In the genomic region with DNA sequence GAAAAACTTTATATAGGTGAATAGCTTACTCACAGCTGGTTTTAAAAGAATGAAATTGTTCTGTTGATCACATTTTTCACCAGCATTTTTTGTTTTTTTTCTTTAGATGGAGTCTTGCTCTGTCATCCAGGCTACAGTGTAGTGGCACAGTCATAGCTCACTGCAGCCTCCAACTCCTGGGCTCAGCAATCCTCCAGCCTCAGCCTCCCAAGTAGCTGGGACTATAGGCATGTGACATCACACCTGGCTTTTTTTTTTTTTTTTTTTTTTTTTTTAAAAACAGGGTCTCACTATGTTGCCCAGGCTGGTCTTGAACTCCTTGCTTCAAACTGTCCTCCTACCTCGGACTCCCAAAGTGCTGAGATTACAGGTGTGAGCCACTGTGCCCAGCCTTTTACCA, we compare ENCODE assay signal across 35 cellular contexts. TPM values are rescaled to one million over a fixed set of nuclear protein-coding genes. Genes with fewer than 3 reads are reported as not detected.
A peak's percentile ranks its signal among the peaks of the same experiment; 100 is the strongest.
DNase-seq lines count a peak whose midpoint lies in the region; ATAC-seq and TF ChIP-seq lines count a peak whose summit lies in the region.
"Had no signal": no experiment of that assay in that cellular context is flagged by ENCODE, and none has a peak within 500 bp of the region (broad histone marks: within the 10 kb centered on the region; RNA-seq: fewer than 3 reads in every experiment).

No MANE protein-coding gene starts in this region.

- H3K9me3 Mint-ChIP-seq in activated naive CD4-positive, alpha-beta T cell treated with anti-CD3 and anti-CD28 coated beads, Interleukin-2, amount 10 ng/mL, durations not matched to agents 7 days and 5 days: no peaks in the 10 kb centered on the region
- H3K9me3 Mint-ChIP-seq in CD8-positive, alpha-beta memory T cell: no peaks in the 10 kb centered on the region
- H3K9me3 Mint-ChIP-seq in activated B cell treated with CpG ODN at 0.5 μM for 24 hours: no peaks in the 10 kb centered on the region
- no peaks in the 10 kb centered on the region for H3K9me3 Mint-ChIP-seq in naive thymus-derived CD8-positive, alpha-beta T cell
- H3K9me3 Mint-ChIP-seq: brain; H9; stimulated activated memory B cell treated with anti-CD40 and anti-IgM and Interleukin-4, amounts not matched to agents 10 μg/mL and 1 μg/mL and 100 μg/mL, for 72 hours had no signal

- ATAC-seq in activated B cell treated with CpG ODN at 0.5 μM for 24 hours (ENCODE audit: low read depth): no peak
- ATAC-seq in naive thymus-derived CD8-positive, alpha-beta T cell: no peak
- ATAC-seq: activated CD8-positive, alpha-beta memory T cell treated with anti-CD3 and anti-CD28 coated beads, Interleukin-2, amount 10 ng/mL, durations not matched to agents 7 days and 5 days; Panc1; SK-N-SH treated with all-trans-retinoic acid at 6 μM for 48 hours; stimulated activated memory B cell treated with anti-CD40 and anti-IgM and Interleukin-4, amounts not matched to agents 10 μg/mL and 1 μg/mL and 100 μg/mL, for 72 hours had no signal

- H3K9me3 ChIP-seq in CD8-positive, alpha-beta memory T cell (ENCODE audit: low read length): no peaks in the 10 kb centered on the region
- H3K9me3 ChIP-seq in colonic mucosa: no peaks in the 10 kb centered on the region
- H3K9me3 ChIP-seq in spleen: no peaks in the 10 kb centered on the region
- H3K9me3 ChIP-seq: Caco-2, esophagus muscularis mucosa, left ventricle myocardium inferior, transverse colon had no signal

- TF ChIP-seq CTCF in activated B cell treated with CpG ODN at 0.5 μM for 24 hours (IDR thresholded peaks at IDR 0.05) (no peak), colonic mucosa (IDR thresholded peaks at IDR 0.05) (no peak), spleen (IDR thresholded peaks at IDR 0.05 in 8 of 11, conservative IDR thresholded peaks at IDR 0.05 in 3 of 11) (no peak)

- no peaks in the 10 kb centered on the region for H3K27me3 Mint-ChIP-seq in activated naive CD4-positive, alpha-beta T cell treated with anti-CD3 and anti-CD28 coated beads, Interleukin-2, amount 10 ng/mL, durations not matched to agents 7 days and 5 days
- peaks cover 0 to 3% of the 10 kb centered on the region in 2 donors for H3K27me3 Mint-ChIP-seq in CD8-positive, alpha-beta memory T cell
- H3K27me3 Mint-ChIP-seq in activated B cell treated with CpG ODN at 0.5 μM for 24 hours: no peaks in the 10 kb centered on the region
- H3K27me3 Mint-ChIP-seq in naive thymus-derived CD8-positive, alpha-beta T cell: no peaks in the 10 kb centered on the region
- H3K27me3 Mint-ChIP-seq: activated CD8-positive, alpha-beta memory T cell treated with anti-CD3 and anti-CD28 coated beads, Interleukin-2, amount 10 ng/mL, durations not matched to agents 7 days and 5 days; stimulated activated memory B cell treated with anti-CD40 and anti-IgM and Interleukin-4, amounts not matched to agents 10 μg/mL and 1 μg/mL and 100 μg/mL, for 72 hours had no signal

- H3K4me3 Mint-ChIP-seq in activated naive CD4-positive, alpha-beta T cell treated with anti-CD3 and anti-CD28 coated beads, Interleukin-2, amount 10 ng/mL, durations not matched to agents 7 days and 5 days: no peak overlapping the region
- peak overlapping the region in 4 of 7 donors; percentile 73 to 97 (median 95) for H3K4me3 Mint-ChIP-seq in CD8-positive, alpha-beta memory T cell
- no peak overlapping the region for H3K4me3 Mint-ChIP-seq in activated B cell treated with CpG ODN at 0.5 μM for 24 hours
- H3K4me3 Mint-ChIP-seq in naive thymus-derived CD8-positive, alpha-beta T cell: peak overlapping the region in 7 of 10 donors; percentile 54 to 99 (median 96)
- H3K4me3 Mint-ChIP-seq: activated CD8-positive, alpha-beta memory T cell treated with anti-CD3 and anti-CD28 coated beads, Interleukin-2, amount 10 ng/mL, durations not matched to agents 7 days and 5 days; H9; stimulated activated memory B cell treated with anti-CD40 and anti-IgM and Interleukin-4, amounts not matched to agents 10 μg/mL and 1 μg/mL and 100 μg/mL, for 72 hours had no signal

- peaks cover 11% of the 10 kb centered on the region for H3K36me3 ChIP-seq in CD8-positive, alpha-beta memory T cell (ENCODE audit: insufficient read depth, low read length)
- H3K36me3 ChIP-seq in colonic mucosa: no peaks in the 10 kb centered on the region
- H3K36me3 ChIP-seq in spleen: peaks cover 0 to 46% (median 11%) of the 10 kb centered on the region in 6 donors
- H3K36me3 ChIP-seq: transverse colon had no signal

- peaks cover 60% of the 10 kb centered on the region for H3K36me3 Mint-ChIP-seq in activated naive CD4-positive, alpha-beta T cell treated with anti-CD3 and anti-CD28 coated beads, Interleukin-2, amount 10 ng/mL, durations not matched to agents 7 days and 5 days
- peaks cover 0 to 68% (median 19%) of the 10 kb centered on the region in 3 donors for H3K36me3 Mint-ChIP-seq in CD8-positive, alpha-beta memory T cell
- H3K36me3 Mint-ChIP-seq in activated B cell treated with CpG ODN at 0.5 μM for 24 hours (ENCODE audit: low read depth): peaks cover 53% of the 10 kb centered on the region
- peaks cover 8 to 58% (median 18%) of the 10 kb centered on the region in 3 donors for H3K36me3 Mint-ChIP-seq in naive thymus-derived CD8-positive, alpha-beta T cell

- intact Hi-C loops in activated B cell treated with CpG ODN at 0.5 μM for 24 hours (cut with micrococcal nuclease) (no loop called here), colonic mucosa (cut with DNase I) (no loop called here), spleen (cut with DNase I; ENCODE audit: low total_unique reads) (no loop called here)

- 95 to 100% (median 98%) methylated on average over 1 of the region's 1 CpG for WGBS in spleen, 5 donors

- TF ChIP-seq POLR2A in spleen (IDR thresholded peaks at IDR 0.05): no peak

- DNase-seq in activated naive CD4-positive, alpha-beta T cell treated with anti-CD3 and anti-CD28 coated beads, Interleukin-2, amount 10 ng/mL, durations not matched to agents 7 days and 5 days: no peak
- DNase-seq in activated naive CD4-positive, alpha-beta T cell treated with Interleukin-2 at 50 U/mL for 16 hours: no peak
- DNase-seq in CD8-positive, alpha-beta memory T cell: no peak
- DNase-seq in activated B cell treated with CpG ODN at 0.5 μM for 24 hours: no peak
- DNase-seq in naive thymus-derived CD8-positive, alpha-beta T cell: no peak
- no peak for DNase-seq in colonic mucosa
- no peak for DNase-seq in spleen
- DNase-seq: activated CD4-positive, CD25-positive, alpha-beta regulatory T cell treated with anti-CD3 and anti-CD28 coated beads, Interleukin-2, amount 50 U/mL, for 72 hours; activated CD8-positive, alpha-beta memory T cell treated with anti-CD3 and anti-CD28 coated beads, Interleukin-2, amount 10 ng/mL, durations not matched to agents 7 days and 5 days; amniotic stem cell; Caco-2; cerebellar nuclear complex; DMS53; foreskin fibroblast; H9; left ventricle myocardium inferior; NCI-H1436; NCI-H2081 treated with DMSO at 0.1 percent for 48 hours; NCI-H2227 treated with DMSO at 0.1 percent for 48 hours; NCI-H69; Right ventricle myocardium superior; stimulated activated CD4-positive, alpha-beta T cell treated with anti-CD3 and anti-CD28 coated beads, Interleukin-15, amount 100 ng/mL, for 24 hours; transverse colon had no signal

- POLR2A ChIA-PET in CD8-positive, alpha-beta memory T cell (lab: Charles Lee): interaction anchor here (0.6 kb wide), 2 partner anchors 27 to 48 kb away, joined by 3 to 6 read pairs; no protein-coding TSS in a partner anchor
- POLR2A ChIA-PET in activated B cell treated with CpG ODN at 0.5 μM for 24 hours (lab: Charles Lee): interaction anchor here (0.6 to 1.2 kb wide), 7 partner anchors 8 to 1009 kb away, joined by 3 to 9 read pairs (median 4); a partner anchor contains a TSS
- POLR2A ChIA-PET in naive thymus-derived CD8-positive, alpha-beta T cell (lab: Charles Lee): interaction anchor here (0.7 to 7.4 kb wide), 5 partner anchors 8 to 405 kb away, joined by 4 to 146 read pairs (median 4); no protein-coding TSS in a partner anchor

- no peak overlapping the region for H3K27ac ChIP-seq in CD8-positive, alpha-beta memory T cell (ENCODE audit: low read depth, low read length)
- H3K27ac ChIP-seq in colonic mucosa: no peak overlapping the region
- H3K27ac ChIP-seq in spleen: peak overlapping the region in 4 of 8 donors; percentile 1 to 99 (median 51)
- H3K27ac ChIP-seq: esophagus muscularis mucosa, left ventricle myocardium inferior, transverse colon had no signal

- no peak overlapping the region for H3K9ac ChIP-seq in colonic mucosa (ENCODE audit: low read depth in 2 of 2, low read length in 2 of 2)

- CTCF ChIA-PET in activated naive CD4-positive, alpha-beta T cell treated with anti-CD3 and anti-CD28 coated beads, Interleukin-2, amount 10 ng/mL, durations not matched to agents 7 days and 5 days (lab: Charles Lee): interaction anchor here (8.9 kb wide), 1 partner anchor 61 kb away, joined by 89 read pairs; no protein-coding TSS in a partner anchor
- CTCF ChIA-PET in CD8-positive, alpha-beta memory T cell (lab: Charles Lee): interaction anchor here (1.2 kb wide), 1 partner anchor 61 kb away, joined by 3 read pairs; no protein-coding TSS in a partner anchor
- CTCF ChIA-PET in activated B cell treated with CpG ODN at 0.5 μM for 24 hours (lab: Charles Lee): no interaction called here

- no peak overlapping the region for H3K4me3 ChIP-seq in CD8-positive, alpha-beta memory T cell (ENCODE audit: low read length)
- H3K4me3 ChIP-seq in colonic mucosa (no peak overlapping the region), spleen (no peak overlapping the region)
- H3K4me3 ChIP-seq: esophagus muscularis mucosa, left ventricle myocardium inferior, transverse colon had no signal

- peak overlapping the region; percentile 42 for H3K27ac Mint-ChIP-seq in activated naive CD4-positive, alpha-beta T cell treated with anti-CD3 and anti-CD28 coated beads, Interleukin-2, amount 10 ng/mL, durations not matched to agents 7 days and 5 days
- H3K27ac Mint-ChIP-seq in CD8-positive, alpha-beta memory T cell: peak overlapping the region in 7 of 8 donors; percentile 9 to 91 (median 73)
- H3K27ac Mint-ChIP-seq in activated B cell treated with CpG ODN at 0.5 μM for 24 hours: peak overlapping the region; percentile 89
- peak overlapping the region in 9 of 10 donors; percentile 55 to 95 (median 79) for H3K27ac Mint-ChIP-seq in naive thymus-derived CD8-positive, alpha-beta T cell
- H3K27ac Mint-ChIP-seq: H9 had no signal

- H3K27me3 ChIP-seq in CD8-positive, alpha-beta memory T cell (ENCODE audit: insufficient read depth, low read length, poor library complexity, severe bottlenecking): no peaks in the 10 kb centered on the region
- H3K27me3 ChIP-seq in colonic mucosa (no peaks in the 10 kb centered on the region), spleen (replicated peaks in 1 of 7) (no peaks in the 10 kb centered on the region)
- H3K27me3 ChIP-seq: esophagus muscularis mucosa, transverse colon had no signal

- H3K4me1 Mint-ChIP-seq in activated naive CD4-positive, alpha-beta T cell treated with anti-CD3 and anti-CD28 coated beads, Interleukin-2, amount 10 ng/mL, durations not matched to agents 7 days and 5 days: peaks cover 58% of the 10 kb centered on the region
- peaks cover 63 to 73% (median 64%) of the 10 kb centered on the region in 3 donors for H3K4me1 Mint-ChIP-seq in CD8-positive, alpha-beta memory T cell
- peaks cover 79% of the 10 kb centered on the region for H3K4me1 Mint-ChIP-seq in activated B cell treated with CpG ODN at 0.5 μM for 24 hours
- H3K4me1 Mint-ChIP-seq in naive thymus-derived CD8-positive, alpha-beta T cell: peaks cover 38 to 78% (median 74%) of the 10 kb centered on the region in 4 donors

- peaks cover 50% of the 10 kb centered on the region for H3K4me1 ChIP-seq in CD8-positive, alpha-beta memory T cell (ENCODE audit: insufficient read depth, low read length)
- no peaks in the 10 kb centered on the region for H3K4me1 ChIP-seq in colonic mucosa
- peaks cover 30 to 89% (median 51%) of the 10 kb centered on the region in 6 donors for H3K4me1 ChIP-seq in spleen

RNA-seq across cellular contexts. Expression of a gene that starts 3.6 kb away (rescaled TPM):
- 10 to 100 TPM; 73.3 to 77.4 TPM for total RNA-seq in CD8-positive, alpha-beta memory T cell
- 86.1 TPM for polyA plus RNA-seq in CD8-positive, alpha-beta memory T cell
- total RNA-seq in activated B cell treated with CpG ODN at 0.5 μM for 24 hours (118 and 121 TPM in 2 replicates), colonic mucosa (10 to 100 TPM; 10.1 to 20.9 TPM), spleen (100 to 1,000 TPM in 5 of 7 donors, 10 to 100 TPM in 2; 65.8 to 126 (median 110) TPM)
- total RNA-seq in naive thymus-derived CD8-positive, alpha-beta T cell: 100 to 1,000 TPM; 312 to 317 TPM
- 10 to 100 TPM; 35.9 to 98.8 (median 49.9) TPM for polyA plus RNA-seq in naive thymus-derived CD8-positive, alpha-beta T cell
- polyA plus RNA-seq in spleen: 10 to 100 TPM; 20.6 to 35.1 (median 20.9) TPM

RNA-seq across cellular contexts. Expression of a gene that starts 21.5 kb away (rescaled TPM):
- 100 to 1,000 TPM; 261 to 274 TPM for total RNA-seq in CD8-positive, alpha-beta memory T cell
- polyA plus RNA-seq in CD8-positive, alpha-beta memory T cell: 134 TPM
- 198 and 219 TPM in 2 replicates for total RNA-seq in activated B cell treated with CpG ODN at 0.5 μM for 24 hours
- total RNA-seq in naive thymus-derived CD8-positive, alpha-beta T cell: 100 to 1,000 TPM; 184 to 197 TPM
- polyA plus RNA-seq in naive thymus-derived CD8-positive, alpha-beta T cell: 100 to 1,000 TPM in 1 of 3 donors, 10 to 100 TPM in 2; 70.3 to 115 (median 91.6) TPM
- total RNA-seq in colonic mucosa: 100 to 1,000 TPM; 139 to 196 TPM
- 100 to 1,000 TPM; 139 to 195 (median 164) TPM for total RNA-seq in spleen
- 100 to 1,000 TPM in 1 of 3 donors, 10 to 100 TPM in 2; 77.5 to 104 (median 89.9) TPM for polyA plus RNA-seq in spleen

RNA-seq across cellular contexts. Expression of a gene that starts 24.7 kb away (rescaled TPM):
- not detected for total RNA-seq in CD8-positive, alpha-beta memory T cell
- not detected for polyA plus RNA-seq in CD8-positive, alpha-beta memory T cell
- total RNA-seq in activated B cell treated with CpG ODN at 0.5 μM for 24 hours: not detected in 2 replicates
- not detected for total RNA-seq in naive thymus-derived CD8-positive, alpha-beta T cell
- polyA plus RNA-seq in naive thymus-derived CD8-positive, alpha-beta T cell: under 1 TPM in 1 of 3 donors, not detected in 2; 0.27 TPM
- not detected for total RNA-seq in colonic mucosa
- total RNA-seq in spleen: not detected
- polyA plus RNA-seq in spleen: under 1 TPM; 0.03 to 0.04 (median 0.03) TPM
- total RNA-seq: activated CD8-positive, alpha-beta memory T cell treated with anti-CD3 and anti-CD28 coated beads, Interleukin-2, amount 10 ng/mL, durations not matched to agents 7 days and 5 days; Caco-2; G401; LHCN-M2; mesenteric fat pad; T-helper 2 cell treated with Interferon-gamma antibody and Interleukin-4, amounts not matched to agents 100 ng/mL and 5 ng/mL, for 36 hours; transverse colon had no signal
- polyA plus RNA-seq: BJ, keratinocyte had no signal

RNA-seq across cellular contexts. Expression of a gene that starts 47.4 kb away (rescaled TPM):
- total RNA-seq in CD8-positive, alpha-beta memory T cell: not detected
- not detected for polyA plus RNA-seq in CD8-positive, alpha-beta memory T cell
- total RNA-seq in activated B cell treated with CpG ODN at 0.5 μM for 24 hours (not detected in 2 replicates), colonic mucosa (under 1 TPM in 1 of 2 donors, not detected in 1; 0.35 TPM), spleen (1 to 10 TPM in 3 of 7 donors, under 1 TPM in 2, not detected in 2; 0.70 to 1.2 (median 1.1) TPM)
- not detected for total RNA-seq in naive thymus-derived CD8-positive, alpha-beta T cell
- polyA plus RNA-seq in naive thymus-derived CD8-positive, alpha-beta T cell: under 1 TPM in 1 of 3 donors, not detected in 2; 0.11 TPM
- polyA plus RNA-seq in spleen: under 1 TPM; 0.30 to 0.51 (median 0.50) TPM
- total RNA-seq: Caco-2, dermis microvascular lymphatic vessel endothelial cell, G401, H9, left ventricle myocardium inferior, Right ventricle myocardium superior, transverse colon had no signal
- polyA plus RNA-seq: keratinocyte had no signal

Comparison
In these comparisons a context has a peak if more than half of its experiments do, and no peak if none do; other contexts are left out.
1. H3K4me3 Mint-ChIP-seq: peak in CD8-positive, alpha-beta memory T cell (4 of 7) and naive thymus-derived CD8-positive, alpha-beta T cell (7 of 10); none in activated naive CD4-positive, alpha-beta T cell treated with anti-CD3 and anti-CD28 coated beads, Interleukin-2, amount 10 ng/mL, durations not matched to agents 7 days and 5 days (single experiment) and activated B cell treated with CpG ODN at 0.5 μM for 24 hours (single experiment).
2. Peak in every context shown above with its lines, with median percentiles within 50 percentile points of each other: H3K27ac Mint-ChIP-seq.